22 cellular contexts compared by ENCODE assay signal in the genomic region with DNA sequence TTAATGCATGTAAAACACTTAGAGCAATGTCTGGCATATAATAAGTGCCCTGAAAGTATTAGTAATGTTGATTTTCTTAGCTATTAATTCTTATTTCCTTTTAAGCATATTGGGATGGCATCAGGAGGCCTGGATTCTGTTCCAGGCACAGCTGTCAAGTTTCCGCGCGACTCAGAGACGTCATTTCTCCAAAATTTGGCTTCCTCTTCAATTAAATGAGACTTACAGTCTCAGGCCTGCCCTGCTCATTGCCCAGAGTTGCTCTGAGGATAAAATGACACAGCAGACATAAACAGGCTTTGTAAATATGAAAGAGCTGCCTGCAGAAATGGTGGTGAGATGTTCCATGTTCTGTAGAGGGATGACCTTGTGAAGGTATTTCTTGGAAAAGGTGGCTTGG.
"Had no signal": no experiment of that assay in that cellular context is flagged by ENCODE, and none has a peak within 500 bp of the region (broad histone marks: within the 10 kb centered on the region; RNA-seq: fewer than 3 reads in every experiment).

No MANE protein-coding gene starts in this region.

- H3K4me3 ChIP-seq: colonic mucosa, gastroesophageal sphincter, heart left ventricle, hepatocyte, left lung, lower lobe of right lung, mucosa of descending colon had no signal

- DNase-seq: colonic mucosa; cortex of kidney; effector CD8-positive, alpha-beta T cell; effector memory CD8-positive, alpha-beta T cell; endodermal cell; erythroblast; foreskin keratinocyte; hypothalamus; immature natural killer cell; islet precursor cell; kidney; kidney glomerular epithelial cell; left lung; lower lobe of right lung; mesenchymal stem cell; mucosa of descending colon; naive B cell had no signal

- H3K4me1 ChIP-seq: colonic mucosa, foreskin keratinocyte, gastroesophageal sphincter, left lung, lower lobe of right lung had no signal

- H3K9me3 ChIP-seq: colonic mucosa, gastroesophageal sphincter, heart left ventricle, left lung, lower lobe of right lung, mucosa of descending colon had no signal

- H3K36me3 ChIP-seq: colonic mucosa, gastroesophageal sphincter, heart left ventricle, left lung, lower lobe of right lung had no signal

- ATAC-seq: effector memory CD8-positive, alpha-beta T cell; esophagus mucosa; foreskin keratinocyte; gastroesophageal sphincter; left lung; mucosa of descending colon had no signal

- H3K27me3 ChIP-seq: colonic mucosa, foreskin keratinocyte, gastroesophageal sphincter, heart left ventricle, hepatocyte, left lung had no signal

- H3K27ac ChIP-seq: colonic mucosa, epithelial cell of prostate, foreskin keratinocyte, gastroesophageal sphincter, heart left ventricle, hepatocyte, left lung, lower lobe of right lung had no signal
